In genomic region chr11:131375421-131375820, GRCh38 we compare ENCODE assay signal across 19 cellular contexts. TPM values are rescaled to one million over a fixed set of nuclear protein-coding genes. Genes with fewer than 3 reads are reported as not detected.
"Had no signal": no experiment of that assay in that cellular context is flagged by ENCODE, and none has a peak within 500 bp of the region (broad histone marks: within the 10 kb centered on the region; RNA-seq: fewer than 3 reads in every experiment).

No MANE protein-coding gene starts in this region.

- ATAC-seq: K562 had no signal

- DNase-seq: NCI-H1048, NCI-H1105, NCI-H1436 treated with DMSO at 0.1 percent for 48 hours, NCI-H187, NCI-H2029, NCI-H2081 treated with DMSO at 0.1 percent for 48 hours, NCI-H2171, NCI-H226, NCI-H446, NCI-H510A, NCI-H526 treated with DMSO at 0.1 percent for 48 hours, Right ventricle myocardium superior, RPMI8226, SIG-M5 had no signal

- H3K4me3 ChIP-seq: K562, SJSA1, SK-N-MC had no signal

- H3K27ac ChIP-seq: HL-60, SJSA1, SK-N-MC had no signal

- H3K27me3 ChIP-seq: SJSA1 had no signal

RNA-seq across cellular contexts. Expression of gene NTM, which starts 5.0 kb away (rescaled TPM):
- total RNA-seq: K562, MCF 10A had no signal
